14 cellular contexts compared by ENCODE assay signal in the genomic region with DNA sequence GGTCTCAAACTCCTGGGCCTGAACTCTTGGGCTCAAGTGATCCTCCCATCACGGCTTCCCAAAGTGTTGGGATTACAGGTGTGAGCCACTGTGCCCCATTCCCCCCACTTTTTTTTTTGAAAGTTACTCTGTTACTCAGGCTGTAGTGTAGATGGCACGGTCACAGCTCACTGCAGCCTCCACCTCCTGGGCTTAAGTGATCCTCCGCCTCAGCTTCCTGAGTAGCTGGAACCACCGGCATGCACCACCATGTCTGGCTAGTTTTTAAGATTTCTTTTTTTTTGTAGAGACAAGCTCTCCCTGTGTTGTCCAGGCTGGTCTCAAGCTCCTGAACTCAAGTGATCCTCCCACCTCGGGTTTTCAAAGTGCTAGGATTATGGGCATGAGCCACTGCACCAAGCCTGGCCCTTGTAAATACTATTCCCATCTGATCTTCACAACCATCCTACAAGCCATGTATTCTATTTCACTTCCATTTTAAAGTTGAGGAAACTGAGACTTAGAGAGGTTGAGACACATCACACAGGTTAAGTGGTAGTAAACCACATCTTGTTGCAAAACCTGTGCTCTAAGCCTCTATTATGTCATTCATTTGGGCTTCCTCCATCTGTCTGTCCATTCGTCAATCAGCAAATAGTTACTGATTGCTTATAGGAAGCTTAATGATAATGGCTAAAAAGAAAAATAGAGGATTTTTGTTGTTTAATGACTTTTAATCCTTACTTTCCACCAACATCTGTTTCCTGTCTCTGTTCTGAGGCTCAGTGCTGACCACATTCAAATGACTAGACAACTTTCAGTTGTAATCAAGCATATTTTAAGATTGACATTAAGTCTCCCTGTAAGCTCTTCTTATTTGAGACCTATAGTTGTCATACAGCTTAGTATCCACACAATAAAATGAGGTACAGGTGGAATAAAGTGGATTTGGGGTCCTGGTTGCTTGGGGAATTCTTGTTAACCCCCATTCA. TPM values are rescaled to one million over a fixed set of nuclear protein-coding genes. Genes with fewer than 3 reads are reported as not detected.
A peak's percentile ranks its signal among the peaks of the same experiment; 100 is the strongest.
DNase-seq lines count a peak whose midpoint lies in the region; ATAC-seq and TF ChIP-seq lines count a peak whose summit lies in the region.
"Had no signal": no experiment of that assay in that cellular context is flagged by ENCODE, and none has a peak within 500 bp of the region (broad histone marks: within the 10 kb centered on the region; RNA-seq: fewer than 3 reads in every experiment).

No MANE protein-coding gene starts in this region.

- H3K4me1 ChIP-seq in sigmoid colon (no peaks in the 10 kb centered on the region), heart right ventricle (peaks cover 0 to 29% (median 0%) of the 10 kb centered on the region in 9 donors)
- H3K4me1 ChIP-seq: right lobe of liver had no signal

- H3K36me3 ChIP-seq in sigmoid colon (no peaks in the 10 kb centered on the region), heart right ventricle (no peaks in the 10 kb centered on the region)
- H3K36me3 ChIP-seq: right lobe of liver had no signal

- H3K4me3 ChIP-seq in GM12865 (ENCODE audit: low read depth, low read length) (no peak overlapping the region), sigmoid colon (no peak overlapping the region), heart right ventricle (no peak overlapping the region)
- H3K4me3 ChIP-seq: right lobe of liver had no signal

- no peaks in the 10 kb centered on the region for H3K9me3 ChIP-seq in sigmoid colon
- H3K9me3 ChIP-seq in heart right ventricle = no peaks in the 10 kb centered on the region
- H3K9me3 ChIP-seq: right lobe of liver had no signal

- TF ChIP-seq CTCF in GM12865 (IDR thresholded peaks at IDR 0.05; ENCODE audit: insufficient read depth, low read depth, low read length, missing control alignments) (no peak), sigmoid colon (IDR thresholded peaks at IDR 0.05) (no peak), heart right ventricle (IDR thresholded peaks at IDR 0.05) (no peak)

- TF ChIP-seq EP300 in sigmoid colon (IDR thresholded peaks at IDR 0.05) = no peak

- TF ChIP-seq POLR2A in sigmoid colon (IDR thresholded peaks at IDR 0.05) = no peak

- H3K27ac ChIP-seq in sigmoid colon (no peak overlapping the region), heart right ventricle (no peak overlapping the region)
- H3K27ac ChIP-seq: right lobe of liver had no signal

- intact Hi-C loops in sigmoid colon (cut with DNase I) = no loop called here
- intact Hi-C loops in heart right ventricle (cut with DNase I) = no loop called here

- 65 to 73% methylated on average over 6 of the region's 6 CpGs for WGBS in sigmoid colon, 2 donors
- 69 to 73% methylated on average over 6 of the region's 6 CpGs for WGBS in heart right ventricle, 2 donors

- H3K27me3 ChIP-seq in sigmoid colon = no peaks in the 10 kb centered on the region
- peaks cover 0 to 17% (median 0%) of the 10 kb centered on the region in 7 donors for H3K27me3 ChIP-seq in heart right ventricle
- H3K27me3 ChIP-seq: right lobe of liver had no signal

- peak; percentile 34 for DNase-seq in GM12865 (ENCODE audit: low read depth)
- DNase-seq in NOMO-1 (lab: John Stamatoyannopoulos, UW; ENCODE audit: unreplicated experiment in 2 of 2) = peak; percentile 34 to 75
- no peak for DNase-seq in dedifferentiated amniotic fluid mesenchymal stem cell (ENCODE audit: extremely low spot score)
- no peak for DNase-seq in sigmoid colon
- DNase-seq in DMS79 (lab: John Stamatoyannopoulos, UW) = no peak
- no peak for DNase-seq in heart right ventricle
- DNase-seq: activated gamma-delta T cell treated with Interleukin-2 at 50 U/mL for 16 hours, AML-193, right lobe of liver had no signal

- ATAC-seq in GM19463 (IDR thresholded peaks at IDR 0.05; ENCODE audit: unreplicated experiment) = peak; percentile 45
- ATAC-seq in HG03066 (IDR thresholded peaks at IDR 0.05; ENCODE audit: low read depth, unreplicated experiment) = peak; percentile 60
- no peak for ATAC-seq in heart right ventricle
- ATAC-seq: right lobe of liver had no signal

RNA-seq across cellular contexts. Expression of a gene that starts 9.2 kb away (rescaled TPM):
- total RNA-seq in sigmoid colon = not detected
- polyA plus RNA-seq in sigmoid colon = under 1 TPM in 1 of 3 donors, not detected in 2; 0.06 TPM
- not detected for total RNA-seq in heart right ventricle
- not detected for polyA plus RNA-seq in heart right ventricle
- total RNA-seq: dermis microvascular lymphatic vessel endothelial cell, glomerular endothelial cell, lung microvascular endothelial cell, right lobe of liver had no signal

RNA-seq across cellular contexts. Expression of a gene that starts 22.8 kb away (rescaled TPM):
- total RNA-seq in sigmoid colon (10 to 100 TPM; 19.7 to 25.7 (median 23.0) TPM), heart right ventricle (10 to 100 TPM; 10.6 to 15.4 (median 12.6) TPM)
- polyA plus RNA-seq in sigmoid colon (10 to 100 TPM; 15.6 to 19.4 (median 18.7) TPM), heart right ventricle (1 to 10 TPM; 6.1 to 8.6 TPM)

Comparison
In these comparisons a context has a peak if more than half of its experiments do, and no peak if none do; other contexts are left out.
1. DNase-seq: peak in GM12865 (single experiment) and NOMO-1 (2 of 2); none in dedifferentiated amniotic fluid mesenchymal stem cell (single experiment), sigmoid colon (single experiment), DMS79 (single experiment) and heart right ventricle (0 of 2).
2. ATAC-seq: peak in GM19463 (single experiment) and HG03066 (single experiment); none in heart right ventricle (0 of 8).